In genomic region chr2:222434204-222434603, GRCh38 we compare ENCODE assay signal across 14 cellular contexts. TPM values are rescaled to one million over a fixed set of nuclear protein-coding genes. Genes with fewer than 3 reads are reported as not detected.
DNase-seq lines count a peak whose midpoint lies in the region; ATAC-seq, FAIRE-seq and TF ChIP-seq lines count a peak whose summit lies in the region.
"Had no signal": no experiment of that assay in that cellular context is flagged by ENCODE, and none has a peak within 500 bp of the region (broad histone marks: within the 10 kb centered on the region; RNA-seq: fewer than 3 reads in every experiment).

No MANE protein-coding gene starts in this region.

- H3K9me2 ChIP-seq in SU-DHL-6 (replicated peaks; ENCODE audit: insufficient read depth, low read length) = no peaks in the 10 kb centered on the region

- no peak overlapping the region for H3K9ac ChIP-seq in SU-DHL-6 (ENCODE audit: low read length)

- no peaks in the 10 kb centered on the region for H3K9me3 ChIP-seq in SU-DHL-6 (ENCODE audit: insufficient read depth, low read length)

- no peak overlapping the region for H2AFZ ChIP-seq in SU-DHL-6 (ENCODE audit: low read depth, low read length, severe bottlenecking)

- no peak overlapping the region for H3K27ac ChIP-seq in SU-DHL-6 (ENCODE audit: low read depth, low read length)

- no peaks in the 10 kb centered on the region for H3F3A ChIP-seq in SU-DHL-6 (ENCODE audit: insufficient read depth)

- H3K27me3 ChIP-seq in SU-DHL-6 (ENCODE audit: low read length) = no peaks in the 10 kb centered on the region

- no peak for TF ChIP-seq CTCF in SU-DHL-6 (IDR thresholded peaks at IDR 0.05; ENCODE audit: insufficient read depth, low read length, poor library complexity, severe bottlenecking)

- DNase-seq in activated CD8-positive, alpha-beta memory T cell treated with anti-CD3 and anti-CD28 coated beads, Interleukin-2, amount 50 U/mL, for 4 hours = no peak
- DNase-seq in GM12892 (ENCODE audit: insufficient read length) = no peak
- no peak for DNase-seq in stimulated activated CD4-positive, alpha-beta T cell treated with anti-CD3 and anti-CD28 coated beads, Interleukin-4, amount 100 ng/mL, for 1 hour
- DNase-seq in ureter (ENCODE audit: low spot score) = no peak
- DNase-seq: amygdala; naive B cell; stimulated activated CD8-positive, alpha-beta memory T cell treated with anti-CD3 and anti-CD28 coated beads, Interleukin-4, amount 100 ng/mL, for 48 hours had no signal

- H4K20me1 ChIP-seq in SU-DHL-6 (ENCODE audit: low read depth, low read length) = no peaks in the 10 kb centered on the region

- H3K36me3 ChIP-seq in SU-DHL-6 (ENCODE audit: low read length) = no peaks in the 10 kb centered on the region

- no peak for TF ChIP-seq POLR2A in GM12892 (IDR thresholded peaks at IDR 0.05; ENCODE audit: low read depth, low read length)

- no peak for FAIRE-seq in GM12892 (lab: Jason Lieb, UNC)
- FAIRE-seq: endometrium had no signal

- H3K79me2 ChIP-seq in SU-DHL-6 (ENCODE audit: insufficient read depth, low read length) = no peaks in the 10 kb centered on the region

- ATAC-seq in GM18502 (IDR thresholded peaks at IDR 0.05; ENCODE audit: poor library complexity, unreplicated experiment) (peak; percentile 15), GM21390 (IDR thresholded peaks at IDR 0.05; ENCODE audit: unreplicated experiment) (peak; percentile 45), HG03025 (IDR thresholded peaks at IDR 0.05; ENCODE audit: low FRiP score, unreplicated experiment) (peak; percentile 34)

- no peak overlapping the region for H3K4me3 ChIP-seq in SU-DHL-6 (ENCODE audit: insufficient read depth, low read length, poor library complexity, severe bottlenecking)

- H3K4me2 ChIP-seq in SU-DHL-6 (ENCODE audit: low read depth, low read length, poor library complexity, severe bottlenecking) = peak overlapping the region; percentile 31

RNA-seq across cellular contexts. Expression of gene SGPP2, which starts 9.9 kb away (rescaled TPM):
- 13.0 TPM for polyA plus RNA-seq in GM12892 (2012; ENCODE audit: missing spikeins)
- total RNA-seq in ureter = 45.8 TPM
- total RNA-seq: H4 had no signal
- polyA plus RNA-seq: AG04450 had no signal
